21 cellular contexts compared by ENCODE assay signal in genomic region chr11:69272961-69273461, GRCh38. TPM values are rescaled to one million over a fixed set of nuclear protein-coding genes. Genes with fewer than 3 reads are reported as not detected.
DNase-seq lines count a peak whose midpoint lies in the region; ATAC-seq and TF ChIP-seq lines count a peak whose summit lies in the region.
"Had no signal": no experiment of that assay in that cellular context is flagged by ENCODE, and none has a peak within 500 bp of the region (broad histone marks: within the 10 kb centered on the region; RNA-seq: fewer than 3 reads in every experiment).

No MANE protein-coding gene starts in this region.

- peaks cover 15% of the 10 kb centered on the region for H3K4me1 Mint-ChIP-seq in glutamatergic neuron (ENCODE audit: low read depth, unreplicated experiment)
- no peaks in the 10 kb centered on the region for H3K4me1 Mint-ChIP-seq in activated T-cell treated with anti-CD3 and anti-CD28 coated beads, Interleukin-2, amount 50 U/mL, for 72 hours (ENCODE audit: low read depth)

- H3K9me3 ChIP-seq in breast epithelium (no peaks in the 10 kb centered on the region), mammary epithelial cell (replicated peaks; ENCODE audit: insufficient read depth, low read length) (no peaks in the 10 kb centered on the region), right lobe of liver (no peaks in the 10 kb centered on the region), stomach (no peaks in the 10 kb centered on the region)

- no peak overlapping the region for H3K9ac ChIP-seq in mammary epithelial cell (ENCODE audit: insufficient read depth, low read length)

- BruUV-seq in mammary epithelial cell (replicated peaks; lab: Mats Ljungman, UMichigan): no TSS peak

- H3K79me2 ChIP-seq in mammary epithelial cell (ENCODE audit: insufficient read depth, low read length): no peaks in the 10 kb centered on the region

- no peaks in the 10 kb centered on the region for H3K36me3 ChIP-seq in breast epithelium
- no peaks in the 10 kb centered on the region for H3K36me3 ChIP-seq in mammary epithelial cell (ENCODE audit: insufficient read depth, low read length)
- no peaks in the 10 kb centered on the region for H3K36me3 ChIP-seq in right lobe of liver
- H3K36me3 ChIP-seq in stomach: no peaks in the 10 kb centered on the region

- TF ChIP-seq CTCF in breast epithelium (IDR thresholded peaks at IDR 0.05) (no peak), mammary epithelial cell (conservative IDR thresholded peaks at IDR 0.05 in 1 of 2, IDR thresholded peaks at IDR 0.05 in 1 of 2; ENCODE audit: extremely low read depth in 1 of 2, insufficient read depth in 1 of 2, low read depth in 1 of 2, low read length in 2 of 2) (no peak), glutamatergic neuron (IDR thresholded peaks at IDR 0.05; ENCODE audit: partially characterized antibody, unreplicated experiment) (no peak), right lobe of liver (IDR thresholded peaks at IDR 0.05) (no peak), stomach (IDR thresholded peaks at IDR 0.05) (no peak)

- in situ Hi-C loops in mammary epithelial cell (cut with MboI; ENCODE audit: low sequenced_read_pairs in 2 of 2): no loop called here

- H2AFZ ChIP-seq in mammary epithelial cell (ENCODE audit: low read depth, low read length): no peak overlapping the region

- WGBS in mammary epithelial cell (ENCODE audit: low coverage, missing lambda C conversion rate): 82% methylated on average over 11 of the region's 16 CpGs
- no CpG with 5 or more reads among the region's 16 CpGs for WGBS in right lobe of liver (ENCODE audit: insufficient coverage, low coverage, low lambda C conversion rate, missing lambda C conversion rate)
- WGBS in stomach, 5 donors: 40 to 76% (median 57%) methylated on average over 8 to 16 of the region's 16 CpGs

- H3K27me3 Mint-ChIP-seq in glutamatergic neuron (ENCODE audit: unreplicated experiment): no peaks in the 10 kb centered on the region
- no peaks in the 10 kb centered on the region for H3K27me3 Mint-ChIP-seq in activated T-cell treated with anti-CD3 and anti-CD28 coated beads, Interleukin-2, amount 50 U/mL, for 72 hours (ENCODE audit: low read depth)

- H4K20me1 ChIP-seq in mammary epithelial cell (ENCODE audit: insufficient read depth, low read length): no peaks in the 10 kb centered on the region

- H3K4me3 Mint-ChIP-seq in glutamatergic neuron (ENCODE audit: unreplicated experiment): no peak overlapping the region
- H3K4me3 Mint-ChIP-seq in activated T-cell treated with anti-CD3 and anti-CD28 coated beads, Interleukin-2, amount 50 U/mL, for 72 hours: no peak overlapping the region

- H3K4me3 ChIP-seq in breast epithelium (no peak overlapping the region), mammary epithelial cell (replicated peaks in 1 of 3; ENCODE audit: insufficient read depth in 1 of 3, low read depth in 2 of 3, low read length in 3 of 3) (no peak overlapping the region), right lobe of liver (no peak overlapping the region), stomach (no peak overlapping the region)

- H3K4me1 ChIP-seq in breast epithelium: peaks cover 0 to 9% of the 10 kb centered on the region in 2 donors
- peaks cover 15% of the 10 kb centered on the region for H3K4me1 ChIP-seq in mammary epithelial cell (ENCODE audit: insufficient read depth, low read length)
- peaks cover 0 to 18% (median 0%) of the 10 kb centered on the region in 4 donors for H3K4me1 ChIP-seq in right lobe of liver
- H3K4me1 ChIP-seq in stomach: peaks cover 13 to 39% (median 34%) of the 10 kb centered on the region in 4 donors

- no peak for TF ChIP-seq EP300 in stomach (IDR thresholded peaks at IDR 0.05)

- peak overlapping the region; percentile 27 to 80 for H3K27ac ChIP-seq in breast epithelium
- no peak overlapping the region for H3K27ac ChIP-seq in mammary epithelial cell (ENCODE audit: insufficient read depth, low read depth, low read length)
- no peak overlapping the region for H3K27ac ChIP-seq in right lobe of liver
- no peak overlapping the region for H3K27ac ChIP-seq in stomach

- dilution Hi-C loops in mammary epithelial cell (cut with HindIII; ENCODE audit: low sequenced_read_pairs): no loop called here

- no peak overlapping the region for H3K4me2 ChIP-seq in mammary epithelial cell (ENCODE audit: insufficient read depth, low read depth, low read length)

- peaks cover 7% of the 10 kb centered on the region for H3K36me3 Mint-ChIP-seq in glutamatergic neuron (ENCODE audit: unreplicated experiment)
- no peaks in the 10 kb centered on the region for H3K36me3 Mint-ChIP-seq in activated T-cell treated with anti-CD3 and anti-CD28 coated beads, Interleukin-2, amount 50 U/mL, for 72 hours (ENCODE audit: insufficient read depth in 2 of 2)

- no peak overlapping the region for H3K27ac Mint-ChIP-seq in glutamatergic neuron (ENCODE audit: unreplicated experiment)
- no peak overlapping the region for H3K27ac Mint-ChIP-seq in activated T-cell treated with anti-CD3 and anti-CD28 coated beads, Interleukin-2, amount 50 U/mL, for 72 hours

- peak; percentile 38 to 85 (median 64) for ATAC-seq in right lobe of liver
- no peak for ATAC-seq in GM19452 (IDR thresholded peaks at IDR 0.05; ENCODE audit: unreplicated experiment)
- ATAC-seq in activated T-cell treated with anti-CD3 and anti-CD28 coated beads, Interleukin-2, amount 50 U/mL, for 72 hours (replicated peaks in 1 of 2): no peak
- ATAC-seq: HCT116 had no signal

- CTCF ChIA-PET in mammary epithelial cell (lab: Charles Lee; ENCODE audit: low non-redundant PET): no interaction called here

- peaks cover 9% of the 10 kb centered on the region for H3K9me3 Mint-ChIP-seq in glutamatergic neuron (ENCODE audit: unreplicated experiment)
- peaks cover 0 to 2% of the 10 kb centered on the region in 2 donors for H3K9me3 Mint-ChIP-seq in activated T-cell treated with anti-CD3 and anti-CD28 coated beads, Interleukin-2, amount 50 U/mL, for 72 hours

- DNase-seq in breast epithelium (ENCODE audit: low spot score in 2 of 2): peak; percentile 37 to 71
- no peak for DNase-seq in mammary epithelial cell
- peak; percentile 45 for DNase-seq in glutamatergic neuron
- DNase-seq in right lobe of liver: peak; percentile 43 to 85 (median 82)
- DNase-seq in stomach: peak; percentile 49
- DNase-seq in activated T-cell treated with anti-CD3 and anti-CD28 coated beads, Interleukin-2, amount 50 U/mL, for 72 hours: no peak
- no peak for DNase-seq in superior temporal gyrus (ENCODE audit: extremely low spot score)
- DNase-seq: 8988T, Calu3, DND-41, Karpas-422, NCI-H1092, NCI-H1417 treated with DMSO at 0.1 percent for 48 hours, NCI-H1694 treated with DMSO at 0.1 percent for 48 hours, NCI-H2081, NCI-H2227 treated with DMSO at 0.1 percent for 48 hours, NCI-H526 treated with DMSO at 0.1 percent for 48 hours, RPMI8226, SHP77 had no signal

- intact Hi-C loops in breast epithelium (cut with DNase I; ENCODE audit: low total_unique reads): no loop called here
- intact Hi-C loops in mammary epithelial cell (cut with micrococcal nuclease): no loop called here
- intact Hi-C loops in right lobe of liver (cut with DNase I): no loop called here
- intact Hi-C loops in stomach (cut with DNase I; ENCODE audit: low total_unique reads): no loop called here

- H3K27me3 ChIP-seq in breast epithelium (no peaks in the 10 kb centered on the region), mammary epithelial cell (ENCODE audit: insufficient read depth, low read length) (no peaks in the 10 kb centered on the region), right lobe of liver (no peaks in the 10 kb centered on the region), stomach (peaks cover 0 to 11% (median 0%) of the 10 kb centered on the region in 3 donors)

- TF ChIP-seq POLR2A in breast epithelium (IDR thresholded peaks at IDR 0.05) (no peak), right lobe of liver (IDR thresholded peaks at IDR 0.05) (no peak), stomach (IDR thresholded peaks at IDR 0.05) (no peak)

RNA-seq across cellular contexts. Expression of gene MYEOV, which starts 20.9 kb away (rescaled TPM):
- total RNA-seq in breast epithelium (10 to 100 TPM in 2 of 3 donors, 1 to 10 TPM in 1; 2.8 to 22.0 (median 18.7) TPM), mammary epithelial cell (under 1 TPM; 0.67 to 0.75 TPM), glutamatergic neuron (ENCODE audit: unreplicated experiment) (not detected), right lobe of liver (1 to 10 TPM in 1 of 6 experiments, under 1 TPM in 3, not detected in 2; 0.25 to 1.2 (median 0.70) TPM), stomach (10 to 100 TPM in 1 of 5 donors, 1 to 10 TPM in 1, under 1 TPM in 1, not detected in 2; 0.92 to 11.7 (median 1.9) TPM)
- polyA plus RNA-seq in mammary epithelial cell (0.59 TPM), stomach (10 to 100 TPM in 2 of 3 donors, 1 to 10 TPM in 1; 5.3 to 41.5 (median 16.4) TPM)
- polyA minus RNA-seq in mammary epithelial cell: 2.2 TPM
- under 1 TPM; 0.42 to 0.67 TPM for total RNA-seq in activated T-cell treated with anti-CD3 and anti-CD28 coated beads, Interleukin-2, amount 50 U/mL, for 72 hours

Comparison
In these comparisons a context has a peak if more than half of its experiments do, and no peak if none do; other contexts are left out.
1. DNase-seq: peak in breast epithelium (2 of 2), glutamatergic neuron (single experiment), right lobe of liver (3 of 3) and stomach (single experiment); none in mammary epithelial cell (single experiment), activated T-cell treated with anti-CD3 and anti-CD28 coated beads, Interleukin-2, amount 50 U/mL, for 72 hours (0 of 2) and superior temporal gyrus (single experiment).
2. H3K27ac ChIP-seq: peak in breast epithelium (2 of 2); none in mammary epithelial cell (single experiment), right lobe of liver (0 of 3) and stomach (0 of 5).
3. ATAC-seq: peak in right lobe of liver (4 of 4); none in GM19452 (single experiment) and activated T-cell treated with anti-CD3 and anti-CD28 coated beads, Interleukin-2, amount 50 U/mL, for 72 hours (0 of 2).